11 cellular contexts compared by ENCODE assay signal in genomic region chr11:114168086-114168448, GRCh38.
DNase-seq lines count a peak whose midpoint lies in the region; ATAC-seq and TF ChIP-seq lines count a peak whose summit lies in the region.
"Had no signal": no experiment of that assay in that cellular context is flagged by ENCODE, and none has a peak within 500 bp of the region (broad histone marks: within the 10 kb centered on the region; RNA-seq: fewer than 3 reads in every experiment).

No MANE protein-coding gene starts in this region.

- H3K4me1 ChIP-seq in lung (ENCODE audit: control insufficient read depth in 2 of 2, insufficient read depth in 2 of 2, low read length in 2 of 2) (peaks cover 65 to 72% of the 10 kb centered on the region in 2 donors), colonic mucosa (peaks cover 55% of the 10 kb centered on the region)

- H3K4me1 Mint-ChIP-seq in T-helper 2 cell treated with Interferon-gamma antibody and Interleukin-4, amounts not matched to agents 5 μg/mL and 100 μg/mL, for 36 hours (ENCODE audit: low read depth), result peaks cover 82% of the 10 kb centered on the region
- H3K4me1 Mint-ChIP-seq in activated CD8-positive, alpha-beta T cell treated with anti-CD3 and anti-CD28 coated beads for 36 hours (ENCODE audit: low read depth), result peaks cover 90% of the 10 kb centered on the region

- intact Hi-C loops in activated CD8-positive, alpha-beta T cell treated with anti-CD3 and anti-CD28 coated beads for 36 hours (cut with micrococcal nuclease), result loop anchor here (10.0 kb wide), 1 partner anchor 93 kb away; no protein-coding TSS in a partner anchor
- intact Hi-C loops in colonic mucosa (cut with DNase I), result no loop called here

- peak overlapping the region in 1 of 2 donors; percentile 43 for H3K9ac ChIP-seq in colonic mucosa (ENCODE audit: low read depth in 2 of 2, low read length in 2 of 2)

- H3K4me3 Mint-ChIP-seq in T-helper 2 cell treated with Interferon-gamma antibody and Interleukin-4, amounts not matched to agents 5 μg/mL and 100 μg/mL, for 36 hours, result peak overlapping the region; percentile 72
- H3K4me3 Mint-ChIP-seq in activated CD8-positive, alpha-beta T cell treated with anti-CD3 and anti-CD28 coated beads for 36 hours, result no peak overlapping the region

- no peak for DNase-seq in T-helper 2 cell treated with Interferon-gamma antibody and Interleukin-4, amounts not matched to agents 5 μg/mL and 100 μg/mL, for 36 hours (ENCODE audit: low spot score)
- no peak for DNase-seq in T-helper 2 cell
- no peak for DNase-seq in activated CD8-positive, alpha-beta T cell treated with anti-CD3 and anti-CD28 coated beads for 36 hours
- DNase-seq in lung (ENCODE audit: low spot score), result no peak
- DNase-seq in superior temporal gyrus (ENCODE audit: extremely low spot score), result peak; percentile 42
- no peak for DNase-seq in colonic mucosa
- DNase-seq: activated CD4-positive, alpha-beta T cell treated with anti-CD3 and anti-CD28 coated beads for 1 hour; NCI-H1092; PC-3 had no signal

- 75 to 84% methylated on average over 4 of the region's 4 CpGs for WGBS in lung, 2 donors

- CTCF ChIA-PET in activated CD8-positive, alpha-beta T cell treated with anti-CD3 and anti-CD28 coated beads for 36 hours (lab: Charles Lee), result interaction anchor here (1.6 to 7.2 kb wide), 3 partner anchors 13 to 173 kb away, joined by 3 to 58 read pairs (median 4); no protein-coding TSS in a partner anchor

- H3K9me3 ChIP-seq in lung (ENCODE audit: control insufficient read depth in 2 of 2, insufficient read depth in 1 of 2, low read length in 1 of 2) (no peaks in the 10 kb centered on the region), colonic mucosa (no peaks in the 10 kb centered on the region)

- H3K36me3 Mint-ChIP-seq in T-helper 2 cell treated with Interferon-gamma antibody and Interleukin-4, amounts not matched to agents 5 μg/mL and 100 μg/mL, for 36 hours (ENCODE audit: low read depth), result peaks cover 6% of the 10 kb centered on the region
- H3K36me3 Mint-ChIP-seq in activated CD8-positive, alpha-beta T cell treated with anti-CD3 and anti-CD28 coated beads for 36 hours (ENCODE audit: low read depth), result no peaks in the 10 kb centered on the region

- H3K27me3 ChIP-seq in lung (ENCODE audit: control insufficient read depth, insufficient read depth) (no peaks in the 10 kb centered on the region), colonic mucosa (no peaks in the 10 kb centered on the region)

- peak overlapping the region; percentile 78 to 97 for H3K27ac ChIP-seq in lung (ENCODE audit: low read depth in 1 of 2, low read length in 1 of 2)
- H3K27ac ChIP-seq in colonic mucosa, result no peak overlapping the region

- peak overlapping the region; percentile 89 for H3K27ac Mint-ChIP-seq in T-helper 2 cell treated with Interferon-gamma antibody and Interleukin-4, amounts not matched to agents 5 μg/mL and 100 μg/mL, for 36 hours
- H3K27ac Mint-ChIP-seq in activated CD8-positive, alpha-beta T cell treated with anti-CD3 and anti-CD28 coated beads for 36 hours, result peak overlapping the region; percentile 2

- POLR2A ChIA-PET in activated CD8-positive, alpha-beta T cell treated with anti-CD3 and anti-CD28 coated beads for 36 hours (lab: Charles Lee), result interaction anchor here (1.0 kb wide), 1 partner anchor 9 kb away, joined by 3 read pairs; no protein-coding TSS in a partner anchor

- H3K4me3 ChIP-seq in lung, result no peak overlapping the region
- H3K4me3 ChIP-seq in colonic mucosa, result no peak overlapping the region

- ATAC-seq in activated CD8-positive, alpha-beta T cell treated with anti-CD3 and anti-CD28 coated beads for 36 hours, result no peak
- ATAC-seq in lung (ENCODE audit: insufficient read depth, low FRiP score) (no peak), HG03175 (IDR thresholded peaks at IDR 0.05; ENCODE audit: unreplicated experiment) (no peak), GM21515 (IDR thresholded peaks at IDR 0.05; ENCODE audit: unreplicated experiment) (no peak)
- ATAC-seq: PC-3 had no signal

- H3K36me3 ChIP-seq in lung (ENCODE audit: control insufficient read depth in 2 of 2, insufficient read depth in 2 of 2, low read length in 2 of 2) (peaks cover 0 to 8% of the 10 kb centered on the region in 2 donors), colonic mucosa (no peaks in the 10 kb centered on the region)

- TF ChIP-seq CTCF in activated CD8-positive, alpha-beta T cell treated with anti-CD3 and anti-CD28 coated beads for 36 hours (IDR thresholded peaks at IDR 0.05), result no peak
- TF ChIP-seq CTCF in lung (IDR thresholded peaks at IDR 0.05; ENCODE audit: control extremely low read depth, extremely low read depth) (no peak), colonic mucosa (IDR thresholded peaks at IDR 0.05) (no peak)

- no peaks in the 10 kb centered on the region for H3K27me3 Mint-ChIP-seq in T-helper 2 cell treated with Interferon-gamma antibody and Interleukin-4, amounts not matched to agents 5 μg/mL and 100 μg/mL, for 36 hours (ENCODE audit: low read depth)
- H3K27me3 Mint-ChIP-seq in activated CD8-positive, alpha-beta T cell treated with anti-CD3 and anti-CD28 coated beads for 36 hours, result no peaks in the 10 kb centered on the region

- H3K9me3 Mint-ChIP-seq in T-helper 2 cell treated with Interferon-gamma antibody and Interleukin-4, amounts not matched to agents 5 μg/mL and 100 μg/mL, for 36 hours, result no peaks in the 10 kb centered on the region
- H3K9me3 Mint-ChIP-seq in activated CD8-positive, alpha-beta T cell treated with anti-CD3 and anti-CD28 coated beads for 36 hours, result no peaks in the 10 kb centered on the region
